In the genomic region with DNA sequence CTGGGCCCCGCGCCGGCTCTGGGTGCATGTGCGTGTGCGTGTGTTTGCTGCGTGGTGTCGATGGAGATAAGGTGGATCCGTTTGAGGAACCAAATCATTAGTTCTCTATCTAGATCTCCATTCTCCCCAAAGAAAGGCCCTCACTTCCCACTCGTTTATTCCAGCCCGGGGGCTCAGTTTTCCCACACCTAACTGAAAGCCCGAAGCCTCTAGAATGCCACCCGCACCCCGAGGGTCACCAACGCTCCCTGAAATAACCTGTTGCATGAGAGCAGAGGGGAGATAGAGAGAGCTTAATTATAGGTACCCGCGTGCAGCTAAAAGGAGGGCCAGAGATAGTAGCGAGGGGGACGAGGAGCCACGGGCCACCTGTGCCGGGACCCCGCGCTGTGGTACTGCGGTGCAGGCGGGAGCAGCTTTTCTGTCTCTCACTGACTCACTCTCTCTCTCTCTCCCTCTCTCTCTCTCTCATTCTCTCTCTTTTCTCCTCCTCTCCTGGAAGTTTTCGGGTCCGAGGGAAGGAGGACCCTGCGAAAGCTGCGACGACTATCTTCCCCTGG, we compare ENCODE assay signal across 16 cellular contexts. TPM values are rescaled to one million over a fixed set of nuclear protein-coding genes. Genes with fewer than 3 reads are reported as not detected.
DNase-seq lines count a peak whose midpoint lies in the region; ATAC-seq and TF ChIP-seq lines count a peak whose summit lies in the region.
"Had no signal": no experiment of that assay in that cellular context is flagged by ENCODE, and none has a peak within 500 bp of the region (broad histone marks: within the 10 kb centered on the region; RNA-seq: fewer than 3 reads in every experiment).

No MANE protein-coding gene starts in this region.

- H3K4me1 Mint-ChIP-seq in natural killer cell treated with Interleukin-12 subunit alpha and Interleukin-12 subunit beta and Interleukin-15 and Interleukin-18, amount 100 ng/mL, for 72 hours (ENCODE audit: low read depth in 2 of 2): peaks cover 42 to 47% of the 10 kb centered on the region in 2 donors

- H3K4me3 ChIP-seq in HL-60 (replicated peaks; ENCODE audit: insufficient read depth, low read length) (peak overlapping the region; percentile 55), ascending aorta (peak overlapping the region; percentile 2 to 12)
- H3K4me3 ChIP-seq: prostate gland had no signal

- peak overlapping the region; percentile 58 for H3K4me3 Mint-ChIP-seq in natural killer cell treated with Interleukin-12 subunit alpha and Interleukin-12 subunit beta and Interleukin-15 and Interleukin-18, amount 100 ng/mL, for 72 hours

- no peaks in the 10 kb centered on the region for H3K27me3 ChIP-seq in HL-60 (ENCODE audit: insufficient read depth, poor library complexity, severe bottlenecking)
- H3K27me3 ChIP-seq in ascending aorta: peaks cover 11% of the 10 kb centered on the region

- no peak for TF ChIP-seq CTCF in HL-60 (IDR thresholded peaks at IDR 0.05; ENCODE audit: insufficient read depth, low read length)
- TF ChIP-seq CTCF in ascending aorta (IDR thresholded peaks at IDR 0.05): no peak

- H3K27ac ChIP-seq in HL-60 (replicated peaks) (peak overlapping the region; percentile 69), ascending aorta (no peak overlapping the region)
- H3K27ac ChIP-seq: prostate gland, thoracic aorta had no signal

- no peaks in the 10 kb centered on the region for H3K4me1 ChIP-seq in ascending aorta
- H3K4me1 ChIP-seq: prostate gland had no signal

- H3K36me3 ChIP-seq in ascending aorta: no peaks in the 10 kb centered on the region
- H3K36me3 ChIP-seq: prostate gland, thoracic aorta had no signal

- DNase-seq in CMK (ENCODE audit: low read depth): peak; percentile 18
- DNase-seq in HL-60 (ENCODE audit: low read depth in 1 of 2, low spot score in 1 of 2): no peak
- no peak for DNase-seq in ascending aorta (ENCODE audit: low spot score in 2 of 2)
- DNase-seq in natural killer cell treated with Interleukin-12 subunit alpha and Interleukin-12 subunit beta and Interleukin-15 and Interleukin-18, amount 100 ng/mL, for 72 hours (ENCODE audit: low spot score): no peak
- no peak for DNase-seq in NCI-H69 (lab: John Stamatoyannopoulos, UW)
- no peak for DNase-seq in H4 (ENCODE audit: low spot score)
- DNase-seq: central memory CD4-positive, alpha-beta T cell; DMS79 treated with DMSO at 0.1 percent for 48 hours; KG1; Right ventricle myocardium superior; stimulated activated CD4-positive, alpha-beta T cell treated with anti-CD3 and anti-CD28 coated beads, Interleukin-4, amount 100 ng/mL, for 4 hours had no signal

- peak overlapping the region; percentile 34 to 57 for H3K27ac Mint-ChIP-seq in natural killer cell treated with Interleukin-12 subunit alpha and Interleukin-12 subunit beta and Interleukin-15 and Interleukin-18, amount 100 ng/mL, for 72 hours

- ATAC-seq in natural killer cell treated with Interleukin-12 subunit alpha and Interleukin-12 subunit beta and Interleukin-15 and Interleukin-18, amount 100 ng/mL, for 72 hours: no peak
- no peak for ATAC-seq in GM19452 (IDR thresholded peaks at IDR 0.05; ENCODE audit: unreplicated experiment)
- ATAC-seq in HG03565 (IDR thresholded peaks at IDR 0.05; ENCODE audit: unreplicated experiment): no peak

- H3K36me3 Mint-ChIP-seq in natural killer cell treated with Interleukin-12 subunit alpha and Interleukin-12 subunit beta and Interleukin-15 and Interleukin-18, amount 100 ng/mL, for 72 hours: no peaks in the 10 kb centered on the region

- H3K9me3 Mint-ChIP-seq in natural killer cell treated with Interleukin-12 subunit alpha and Interleukin-12 subunit beta and Interleukin-15 and Interleukin-18, amount 100 ng/mL, for 72 hours: no peaks in the 10 kb centered on the region

- intact Hi-C loops in ascending aorta (cut with DNase I): no loop called here

- H3K27me3 Mint-ChIP-seq in natural killer cell treated with Interleukin-12 subunit alpha and Interleukin-12 subunit beta and Interleukin-15 and Interleukin-18, amount 100 ng/mL, for 72 hours: peaks cover 45 to 64% of the 10 kb centered on the region in 2 donors

- no peaks in the 10 kb centered on the region for H3K9me3 ChIP-seq in ascending aorta
- H3K9me3 ChIP-seq: prostate gland, thoracic aorta had no signal

RNA-seq across cellular contexts. Expression of a gene that starts 0.6 kb away (rescaled TPM):
- not detected for total RNA-seq in ascending aorta
- total RNA-seq in natural killer cell treated with Interleukin-12 subunit alpha and Interleukin-12 subunit beta and Interleukin-15 and Interleukin-18, amount 100 ng/mL, for 72 hours: not detected
- total RNA-seq in H4 (2014; rRNA removed; shearing (Covaris generic)): 1.5 and 1.7 TPM in 2 replicates
- total RNA-seq: kidney epithelial cell, prostate gland, Right ventricle myocardium superior, thoracic aorta had no signal

RNA-seq across cellular contexts. Expression of a gene that starts 43.6 kb away (rescaled TPM):
- total RNA-seq in ascending aorta: not detected
- total RNA-seq in natural killer cell treated with Interleukin-12 subunit alpha and Interleukin-12 subunit beta and Interleukin-15 and Interleukin-18, amount 100 ng/mL, for 72 hours: under 1 TPM in 1 of 2 donors, not detected in 1; 0.20 TPM
- not detected in 2 replicates for total RNA-seq in H4 (2014; rRNA removed; shearing (Covaris generic))
- total RNA-seq: kidney epithelial cell, thoracic aorta had no signal
